8 cellular contexts compared by ENCODE assay signal in the genomic region with DNA sequence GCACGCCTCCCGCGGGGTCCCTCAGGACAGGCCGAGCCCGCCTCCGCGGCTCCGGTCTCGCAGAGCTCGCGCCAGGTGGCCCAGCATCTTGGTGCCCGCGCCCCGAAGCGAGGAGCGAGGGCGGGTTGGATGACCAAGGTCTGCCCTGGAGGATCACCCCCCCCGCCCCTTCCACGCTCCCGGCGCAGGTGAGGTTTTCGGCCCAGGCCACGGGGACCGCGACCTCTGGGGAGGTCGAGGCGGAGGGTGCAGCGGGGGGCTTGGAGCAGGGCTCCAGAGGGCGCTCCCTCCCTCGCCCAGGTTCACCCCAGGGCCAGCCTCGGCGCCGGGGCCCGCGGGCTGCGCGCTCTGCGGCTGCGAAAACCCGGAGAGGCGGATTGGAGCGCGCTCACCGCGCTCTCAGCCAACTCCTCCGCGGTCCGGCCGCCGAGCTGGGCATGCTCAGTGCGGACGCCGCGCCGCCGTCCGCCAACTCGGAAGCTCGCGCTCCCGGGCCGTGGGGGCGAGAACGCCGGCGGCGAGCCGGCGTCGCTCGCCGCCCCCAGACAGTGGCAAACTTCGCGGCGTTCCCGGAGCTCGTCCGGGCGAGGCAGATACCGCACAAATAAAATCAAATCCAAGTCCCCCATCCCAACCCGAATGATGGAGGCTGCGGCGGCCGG. TPM values are rescaled to one million over a fixed set of nuclear protein-coding genes. Genes with fewer than 3 reads are reported as not detected.
DNase-seq lines count a peak whose midpoint lies in the region; ATAC-seq and TF ChIP-seq lines count a peak whose summit lies in the region.

Gene MED12L, plus strand, starts transcription at position 438 of the 662 bp plus-strand sequence. CDS start 1,263 bp downstream, outside the sequence.

- peak within 1 kb of the TSS; percentile 59 to 75 for H3K4me3 ChIP-seq in HCT116 (replicated peaks in 1 of 2; ENCODE audit: low read depth in 1 of 2, low read length in 2 of 2)
- peak within 1 kb of the TSS; percentile 48 for H3K4me3 ChIP-seq in MG63
- peak within 1 kb of the TSS; percentile 59 for H3K4me3 ChIP-seq in brain microvascular endothelial cell (ENCODE audit: low read depth, low read length)
- H3K4me3 ChIP-seq in iPS-11a (ENCODE audit: low read depth, low read length), result peak within 1 kb of the TSS; percentile 67

- H3K36me3 ChIP-seq in HCT116 (ENCODE audit: control insufficient read depth in 1 of 2, insufficient read depth in 2 of 2, low read length in 2 of 2) (no peaks in the 10 kb centered on the region), MG63 (no peaks in the 10 kb centered on the region), brain microvascular endothelial cell (replicated peaks) (no peaks in the 10 kb centered on the region)

- peak; percentile 86 for ATAC-seq in HCT116

- H2AFZ ChIP-seq in HCT116 (ENCODE audit: low read depth, low read length, poor library complexity, severe bottlenecking), result peak within 1 kb of the TSS; percentile 82

- DNase-seq in GDM1 (lab: John Stamatoyannopoulos, UW), result peak; percentile 84
- peak; percentile 45 for DNase-seq in HCT116 (ENCODE audit: low read depth, low spot score)
- DNase-seq in MG63, result peak; percentile 79
- peak; percentile 34 to 60 for DNase-seq in SW 1271 (lab: John Stamatoyannopoulos, UW)
- peak; percentile 40 for DNase-seq in brain microvascular endothelial cell
- peak; percentile 94 for DNase-seq in retina
- DNase-seq in superior temporal gyrus (ENCODE audit: extremely low spot score), result no peak

- peak; percentile 52 for TF ChIP-seq POLR2A in HCT116 (IDR thresholded peaks at IDR 0.05; ENCODE audit: borderline replicate concordance, extremely low read depth, insufficient read depth, insufficient read length)

- peaks cover 0 to 11% of the 10 kb centered on the region in 2 experiments; a peak in 1 of 4 replicates for H3K4me1 ChIP-seq in HCT116 (ENCODE audit: control insufficient read depth in 1 of 2, insufficient read depth in 2 of 2, low read length in 2 of 2)

- no peak for TF ChIP-seq RAD21 in HCT116 (IDR thresholded peaks at IDR 0.05; ENCODE audit: low read depth)

- no TSS peak for BruUV-seq in HCT116 (replicated peaks; lab: Mats Ljungman, UMichigan)

- peak within 1 kb of the TSS; percentile 50 for H3K9ac ChIP-seq in HCT116 (ENCODE audit: low read length)

- H3K27ac ChIP-seq in HCT116 (ENCODE audit: low read depth, low read length) (peak within 1 kb of the TSS; percentile 31; the same call in 1 of the 2 replicates), brain microvascular endothelial cell (no peak within 1 kb of the TSS)

- RAD21 ChIA-PET in HCT116 (lab: Charles Lee; ENCODE audit: low non-redundant PET in 1 of 2, low total read pairs in 2 of 2, uncharacterized antibody in 2 of 2, unreplicated experiment in 2 of 2), result no interaction called here

- in situ Hi-C loops in brain microvascular endothelial cell (cut with HindIII; ENCODE audit: low pct_ligation_motif_present, low sequenced_read_pairs), result no loop called here

- no peaks in the 10 kb centered on the region for H4K20me1 ChIP-seq in HCT116 (ENCODE audit: insufficient read depth)

- no peaks in the 10 kb centered on the region for H3K9me2 ChIP-seq in HCT116 (ENCODE audit: insufficient read depth)

- no peaks in the 10 kb centered on the region for H3K9me3 ChIP-seq in HCT116 (ENCODE audit: control insufficient read depth in 1 of 2, insufficient read depth in 1 of 2, low read depth in 1 of 2, low read length in 2 of 2)
- no peaks in the 10 kb centered on the region for H3K9me3 ChIP-seq in MG63

- POLR2A ChIA-PET in HCT116 (lab: Charles Lee), result interaction anchor here (1.5 kb wide), 1 partner anchor 9 kb away, joined by 3 read pairs; no protein-coding TSS in a partner anchor

- H3K27me3 ChIP-seq in HCT116 (ENCODE audit: insufficient read depth, low read length) (no peaks in the 10 kb centered on the region), MG63 (peaks cover 45% of the 10 kb centered on the region), brain microvascular endothelial cell (replicated peaks) (no peaks in the 10 kb centered on the region)

- peak within 1 kb of the TSS; percentile 88 for H3K4me2 ChIP-seq in HCT116 (ENCODE audit: low read length)

- TF ChIP-seq CTCF in HCT116 (IDR thresholded peaks at IDR 0.05 in 2 of 3, conservative IDR thresholded peaks at IDR 0.05 in 1 of 3; ENCODE audit: borderline replicate concordance in 1 of 3, insufficient read depth in 1 of 3, low read depth in 2 of 3, low read length in 2 of 3), result no peak
- no peak for TF ChIP-seq CTCF in brain microvascular endothelial cell (IDR thresholded peaks at IDR 0.05; ENCODE audit: low read depth, low read length, missing control alignments)

- no peaks in the 10 kb centered on the region for H3K79me2 ChIP-seq in HCT116 (ENCODE audit: insufficient read depth, low read length)

- CTCF ChIA-PET in HCT116 (lab: Charles Lee), result interaction anchor here (0.9 to 1.0 kb wide), 2 partner anchors 160 to 220 kb away, joined by 3 to 4 read pairs; no protein-coding TSS in a partner anchor

- intact Hi-C loops in HCT116 (cut with micrococcal nuclease), result no loop called here

TF ChIP-seq in HCT116, 20 proteins besides CTCF, POLR2A, EP300 and RAD21 (continues in another document):
- TF ChIP-seq POLR2AphosphoS5 (IDR thresholded peaks at IDR 0.05; ENCODE audit: low read depth, low read length), result peak; percentile 51; the same call in 1 of the 2 replicates
- no peak for TF ChIP-seq EZH2 (IDR thresholded peaks at IDR 0.05)
- TF ChIP-seq CEBPB (IDR thresholded peaks at IDR 0.05; ENCODE audit: low read depth), result no peak
- peak; percentile 61 for TF ChIP-seq YY1 (IDR thresholded peaks at IDR 0.05; ENCODE audit: extremely low read depth, insufficient replicate concordance, low read depth, low read length)
- TF ChIP-seq ZNF274 (IDR thresholded peaks at IDR 0.05; ENCODE audit: low read depth, low read length), result no peak
- no peak for TF ChIP-seq FOSL1 (IDR thresholded peaks at IDR 0.05; ENCODE audit: low read depth)
- TF ChIP-seq SRF (IDR thresholded peaks at IDR 0.05; ENCODE audit: low read depth), result no peak
- no peak for TF ChIP-seq EGR1 (IDR thresholded peaks at IDR 0.05; ENCODE audit: low read depth)
- no peak for TF ChIP-seq ELF1 (IDR thresholded peaks at IDR 0.05; ENCODE audit: borderline replicate concordance, low read depth)
- no peak for TF ChIP-seq SIN3A (IDR thresholded peaks at IDR 0.05; ENCODE audit: low read depth)
- peak; percentile 9 for TF ChIP-seq TCF7L2 (IDR thresholded peaks at IDR 0.05; ENCODE audit: borderline replicate concordance, extremely low read depth, insufficient read depth, insufficient read length)
- TF ChIP-seq, protein P1, sequence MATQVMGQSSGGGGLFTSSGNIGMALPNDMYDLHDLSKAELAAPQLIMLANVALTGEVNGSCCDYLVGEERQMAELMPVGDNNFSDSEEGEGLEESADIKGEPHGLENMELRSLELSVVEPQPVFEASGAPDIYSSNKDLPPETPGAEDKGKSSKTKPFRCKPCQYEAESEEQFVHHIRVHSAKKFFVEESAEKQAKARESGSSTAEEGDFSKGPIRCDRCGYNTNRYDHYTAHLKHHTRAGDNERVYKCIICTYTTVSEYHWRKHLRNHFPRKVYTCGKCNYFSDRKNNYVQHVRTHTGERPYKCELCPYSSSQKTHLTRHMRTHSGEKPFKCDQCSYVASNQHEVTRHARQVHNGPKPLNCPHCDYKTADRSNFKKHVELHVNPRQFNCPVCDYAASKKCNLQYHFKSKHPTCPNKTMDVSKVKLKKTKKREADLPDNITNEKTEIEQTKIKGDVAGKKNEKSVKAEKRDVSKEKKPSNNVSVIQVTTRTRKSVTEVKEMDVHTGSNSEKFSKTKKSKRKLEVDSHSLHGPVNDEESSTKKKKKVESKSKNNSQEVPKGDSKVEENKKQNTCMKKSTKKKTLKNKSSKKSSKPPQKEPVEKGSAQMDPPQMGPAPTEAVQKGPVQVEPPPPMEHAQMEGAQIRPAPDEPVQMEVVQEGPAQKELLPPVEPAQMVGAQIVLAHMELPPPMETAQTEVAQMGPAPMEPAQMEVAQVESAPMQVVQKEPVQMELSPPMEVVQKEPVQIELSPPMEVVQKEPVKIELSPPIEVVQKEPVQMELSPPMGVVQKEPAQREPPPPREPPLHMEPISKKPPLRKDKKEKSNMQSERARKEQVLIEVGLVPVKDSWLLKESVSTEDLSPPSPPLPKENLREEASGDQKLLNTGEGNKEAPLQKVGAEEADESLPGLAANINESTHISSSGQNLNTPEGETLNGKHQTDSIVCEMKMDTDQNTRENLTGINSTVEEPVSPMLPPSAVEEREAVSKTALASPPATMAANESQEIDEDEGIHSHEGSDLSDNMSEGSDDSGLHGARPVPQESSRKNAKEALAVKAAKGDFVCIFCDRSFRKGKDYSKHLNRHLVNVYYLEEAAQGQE (IDR thresholded peaks at IDR 0.05; ENCODE audit: low read depth), result no peak
- TF ChIP-seq EZH2phosphoT487 (IDR thresholded peaks at IDR 0.05; ENCODE audit: borderline replicate concordance), result no peak
- 0 out of 2 replicates have a peak, but pooled peaks have one; percentile 22 for TF ChIP-seq CBX3 (IDR thresholded peaks at IDR 0.05; ENCODE audit: low read depth)
- TF ChIP-seq, protein P2, sequence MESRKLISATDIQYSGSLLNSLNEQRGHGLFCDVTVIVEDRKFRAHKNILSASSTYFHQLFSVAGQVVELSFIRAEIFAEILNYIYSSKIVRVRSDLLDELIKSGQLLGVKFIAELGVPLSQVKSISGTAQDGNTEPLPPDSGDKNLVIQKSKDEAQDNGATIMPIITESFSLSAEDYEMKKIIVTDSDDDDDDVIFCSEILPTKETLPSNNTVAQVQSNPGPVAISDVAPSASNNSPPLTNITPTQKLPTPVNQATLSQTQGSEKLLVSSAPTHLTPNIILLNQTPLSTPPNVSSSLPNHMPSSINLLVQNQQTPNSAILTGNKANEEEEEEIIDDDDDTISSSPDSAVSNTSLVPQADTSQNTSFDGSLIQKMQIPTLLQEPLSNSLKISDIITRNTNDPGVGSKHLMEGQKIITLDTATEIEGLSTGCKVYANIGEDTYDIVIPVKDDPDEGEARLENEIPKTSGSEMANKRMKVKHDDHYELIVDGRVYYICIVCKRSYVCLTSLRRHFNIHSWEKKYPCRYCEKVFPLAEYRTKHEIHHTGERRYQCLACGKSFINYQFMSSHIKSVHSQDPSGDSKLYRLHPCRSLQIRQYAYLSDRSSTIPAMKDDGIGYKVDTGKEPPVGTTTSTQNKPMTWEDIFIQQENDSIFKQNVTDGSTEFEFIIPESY (IDR thresholded peaks at IDR 0.05; ENCODE audit: extremely low read depth, insufficient replicate concordance, low read length), result peak; percentile 36
- peak; percentile 57 for TF ChIP-seq SP1 (IDR thresholded peaks at IDR 0.05; ENCODE audit: low read depth)
- no peak for TF ChIP-seq ATF3 (IDR thresholded peaks at IDR 0.05)

RNA-seq across cellular contexts. Expression of gene MED12L, which starts in this region (rescaled TPM):
- total RNA-seq in HCT116 (2021; ENCODE audit: unreplicated experiment), result 6.4 TPM
- 0.66 and 1.1 TPM in 2 replicates for polyA plus RNA-seq in HCT116 (2012)
- not detected in 2 replicates for total RNA-seq in MG63 (2014; rRNA removed; shearing (Covaris generic); ENCODE audit: low replicate concordance)

Comparison
In these comparisons a context has a peak if more than half of its experiments do, and no peak if none do; other contexts are left out.
1. Peak in DNase-seq and H3K4me3 ChIP-seq in MG63; RNA of the gene not detected or under 1 TPM.